In the genomic region with DNA sequence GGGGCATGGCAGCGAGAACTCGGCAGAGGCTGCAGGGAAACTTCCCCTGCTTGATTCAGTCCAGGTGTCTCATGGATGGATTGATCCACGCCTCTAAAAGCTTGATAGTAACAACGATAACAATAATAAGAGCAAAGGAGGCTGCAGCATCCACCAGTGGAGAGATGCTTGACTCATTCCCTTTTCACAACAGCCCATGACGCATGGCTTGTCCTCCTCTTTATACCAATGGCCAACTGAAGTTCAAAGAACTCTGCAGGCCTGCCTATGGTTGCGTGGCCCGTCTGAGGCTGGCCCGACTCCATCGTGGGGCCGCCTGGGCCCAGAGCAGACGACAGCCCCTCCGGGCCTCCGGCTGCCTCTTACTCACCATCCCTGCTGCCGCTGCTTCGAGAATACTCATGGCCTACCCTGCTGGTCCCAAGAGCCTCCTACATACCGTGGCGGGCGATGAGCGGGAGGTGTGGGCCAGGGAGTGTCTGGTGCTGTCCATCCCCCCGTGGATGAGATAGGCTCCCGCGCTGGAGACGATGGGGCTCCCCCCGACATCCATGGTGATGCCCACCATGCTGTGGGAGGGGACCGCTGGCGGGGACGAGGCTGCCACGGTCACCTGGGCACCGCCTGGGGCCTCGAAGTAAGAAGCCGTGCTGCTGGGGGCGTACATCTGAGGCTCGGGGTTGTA, we compare ENCODE assay signal across 16 cellular contexts.
DNase-seq lines count a peak whose midpoint lies in the region; ATAC-seq and TF ChIP-seq lines count a peak whose summit lies in the region.
"Had no signal": no experiment of that assay in that cellular context is flagged by ENCODE, and none has a peak within 500 bp of the region (broad histone marks: within the 10 kb centered on the region; RNA-seq: fewer than 3 reads in every experiment).

No MANE protein-coding gene starts in this region.

- no peak overlapping the region for H3K14ac ChIP-seq in trophoblast cell (ENCODE audit: low read length)

- peak overlapping the region; percentile 13 for H3K4me3 ChIP-seq in trophoblast cell (ENCODE audit: low read depth, low read length)
- no peak overlapping the region for H3K4me3 ChIP-seq in body of pancreas
- no peak overlapping the region for H3K4me3 ChIP-seq in esophagus squamous epithelium
- H3K4me3 ChIP-seq: mucosa of descending colon had no signal

- H3K27me3 ChIP-seq in trophoblast cell (ENCODE audit: insufficient read depth, low read length): no peaks in the 10 kb centered on the region
- H3K27me3 ChIP-seq in body of pancreas: no peaks in the 10 kb centered on the region
- no peaks in the 10 kb centered on the region for H3K27me3 ChIP-seq in esophagus squamous epithelium

- peak; percentile 28 for ATAC-seq in HG03354 (IDR thresholded peaks at IDR 0.05; ENCODE audit: poor library complexity, severe bottlenecking, unreplicated experiment)
- no peak for ATAC-seq in body of pancreas
- no peak for ATAC-seq in GM18519 (IDR thresholded peaks at IDR 0.05; ENCODE audit: low FRiP score, unreplicated experiment)
- ATAC-seq: mucosa of descending colon had no signal

- no peak for DNase-seq in activated CD4-positive, alpha-beta T cell treated with anti-CD3 and anti-CD28 coated beads, Interleukin-2, amount 10 ng/mL, durations not matched to agents 24 days and 14 days
- DNase-seq in activated CD4-positive, alpha-beta T cell treated with anti-CD3 and anti-CD28 coated beads, Interleukin-2, amount 50 U/mL, for 48 hours: no peak
- DNase-seq in trophoblast cell (no peak), body of pancreas (no peak), esophagus squamous epithelium (lab: John Stamatoyannopoulos, UW) (no peak)
- DNase-seq: DND-41, glutamatergic neuron, HFFc6, islet precursor cell, KBM-7, mucosa of descending colon, NCI-H1092 treated with DMSO at 0.1 percent for 48 hours had no signal

- no peak overlapping the region for H3K4me3 Mint-ChIP-seq in activated CD4-positive, alpha-beta T cell treated with anti-CD3 and anti-CD28 coated beads, Interleukin-2, amount 10 ng/mL, durations not matched to agents 24 days and 14 days
- H3K4me3 Mint-ChIP-seq in brain: no peak overlapping the region
- H3K4me3 Mint-ChIP-seq: CD4-positive, CD25-positive, alpha-beta regulatory T cell; HFFc6 had no signal

- H3K36me3 ChIP-seq in trophoblast cell (ENCODE audit: control insufficient read depth in 1 of 2, insufficient read depth in 2 of 2, low read length in 2 of 2) (no peaks in the 10 kb centered on the region), body of pancreas (replicated peaks in 1 of 2; ENCODE audit: insufficient read depth in 1 of 2, low read depth in 2 of 2) (no peaks in the 10 kb centered on the region), esophagus squamous epithelium (peaks cover 0 to 67% (median 0%) of the 10 kb centered on the region in 3 donors)

- no peaks in the 10 kb centered on the region for H3K27me3 Mint-ChIP-seq in activated CD4-positive, alpha-beta T cell treated with anti-CD3 and anti-CD28 coated beads, Interleukin-2, amount 10 ng/mL, durations not matched to agents 24 days and 14 days
- H3K27me3 Mint-ChIP-seq in brain: no peaks in the 10 kb centered on the region
- H3K27me3 Mint-ChIP-seq: CD4-positive, CD25-positive, alpha-beta regulatory T cell had no signal

- H2BK120ac ChIP-seq in trophoblast cell (ENCODE audit: insufficient read depth, low read length, poor library complexity): no peak overlapping the region

- H3K36me3 Mint-ChIP-seq in activated CD4-positive, alpha-beta T cell treated with anti-CD3 and anti-CD28 coated beads, Interleukin-2, amount 10 ng/mL, durations not matched to agents 24 days and 14 days (ENCODE audit: low read depth): peaks cover 10% of the 10 kb centered on the region
- peaks cover 34% of the 10 kb centered on the region for H3K36me3 Mint-ChIP-seq in brain

- no peak for TF ChIP-seq CTCF in brain (conservative IDR thresholded peaks at IDR 0.05)
- TF ChIP-seq CTCF in body of pancreas (IDR thresholded peaks at IDR 0.05): no peak
- TF ChIP-seq CTCF in esophagus squamous epithelium (IDR thresholded peaks at IDR 0.05): no peak

- H3K27ac ChIP-seq in trophoblast cell (ENCODE audit: low read depth, low read length): no peak overlapping the region
- H3K27ac ChIP-seq in body of pancreas: no peak overlapping the region
- H3K27ac ChIP-seq in esophagus squamous epithelium: peak overlapping the region in 1 of 4 donors; percentile 17

- no peak overlapping the region for H2AFZ ChIP-seq in trophoblast cell (ENCODE audit: insufficient read depth, low read length, poor library complexity)

- H2BK5ac ChIP-seq in trophoblast cell (ENCODE audit: low read depth, low read length, poor library complexity): no peak overlapping the region

- H2BK12ac ChIP-seq in trophoblast cell (ENCODE audit: low read length): no peak overlapping the region

- H3K27ac Mint-ChIP-seq in activated CD4-positive, alpha-beta T cell treated with anti-CD3 and anti-CD28 coated beads, Interleukin-2, amount 10 ng/mL, durations not matched to agents 24 days and 14 days: peak overlapping the region; percentile 86
- H3K27ac Mint-ChIP-seq in brain: peak overlapping the region in 3 of 5 experiments; percentile 14 to 54 (median 50)
- H3K27ac Mint-ChIP-seq: CD4-positive, CD25-positive, alpha-beta regulatory T cell; HFFc6 had no signal

- intact Hi-C loops in activated CD4-positive, alpha-beta T cell treated with anti-CD3 and anti-CD28 coated beads, Interleukin-2, amount 10 ng/mL, durations not matched to agents 24 days and 14 days (cut with micrococcal nuclease): no loop called here
- intact Hi-C loops in body of pancreas (cut with DNase I): loop anchor here (10.0 kb wide), 1 partner anchor 265 kb away; no protein-coding TSS in a partner anchor
- intact Hi-C loops in esophagus squamous epithelium (cut with DNase I): no loop called here

- H3K79me2 ChIP-seq in trophoblast cell (ENCODE audit: control insufficient read depth, insufficient read depth, low read length, poor library complexity): no peaks in the 10 kb centered on the region

- no peak overlapping the region for H3K4me2 ChIP-seq in trophoblast cell (ENCODE audit: low read length)

- H3K9ac ChIP-seq in trophoblast cell (ENCODE audit: low read length): no peak overlapping the region

- H3K79me1 ChIP-seq in trophoblast cell (ENCODE audit: low read length): no peaks in the 10 kb centered on the region

- no peak overlapping the region for H4K91ac ChIP-seq in trophoblast cell (ENCODE audit: low read depth, low read length)

- no peak overlapping the region for H3K23ac ChIP-seq in trophoblast cell (ENCODE audit: low read length)

- no peak overlapping the region for H4K12ac ChIP-seq in trophoblast cell (ENCODE audit: low read depth, low read length)

- H3K9me3 ChIP-seq in trophoblast cell (ENCODE audit: insufficient read depth, low read depth, low read length) (peaks cover 3% of the 10 kb centered on the region), body of pancreas (no peaks in the 10 kb centered on the region), esophagus squamous epithelium (no peaks in the 10 kb centered on the region)
- H3K9me3 ChIP-seq: mucosa of descending colon had no signal

- H3K4me1 ChIP-seq in trophoblast cell (ENCODE audit: control insufficient read depth in 1 of 2, insufficient read depth in 2 of 2, low read length in 2 of 2) (no peaks in the 10 kb centered on the region), body of pancreas (no peaks in the 10 kb centered on the region), esophagus squamous epithelium (peaks cover 0 to 15% (median 4%) of the 10 kb centered on the region in 3 donors)

- peaks cover 16% of the 10 kb centered on the region for H3K4me1 Mint-ChIP-seq in activated CD4-positive, alpha-beta T cell treated with anti-CD3 and anti-CD28 coated beads, Interleukin-2, amount 10 ng/mL, durations not matched to agents 24 days and 14 days
- no peaks in the 10 kb centered on the region for H3K4me1 Mint-ChIP-seq in brain

- TF ChIP-seq POLR2A in body of pancreas (IDR thresholded peaks at IDR 0.05) (no peak), esophagus squamous epithelium (IDR thresholded peaks at IDR 0.05) (no peak)

- H3K9me3 Mint-ChIP-seq in activated CD4-positive, alpha-beta T cell treated with anti-CD3 and anti-CD28 coated beads, Interleukin-2, amount 10 ng/mL, durations not matched to agents 24 days and 14 days: peaks cover 3% of the 10 kb centered on the region
- peaks cover 0 to 8% (median 0%) of the 10 kb centered on the region in 5 experiments for H3K9me3 Mint-ChIP-seq in brain
- H3K9me3 Mint-ChIP-seq: HFFc6 had no signal

- H2AK5ac ChIP-seq in trophoblast cell (ENCODE audit: low read length): no peak overlapping the region

- H4K8ac ChIP-seq in trophoblast cell (ENCODE audit: low read depth, low read length): no peak overlapping the region

- no CpG with 5 or more reads among the region's 33 CpGs for WGBS in trophoblast cell (ENCODE audit: extremely low coverage, insufficient coverage, insufficient read length)
- 89 to 91% methylated on average over 17 to 32 of the region's 33 CpGs for WGBS in body of pancreas, 2 donors
- 61 to 72% methylated on average over 9 to 15 of the region's 33 CpGs for WGBS in esophagus squamous epithelium, 2 donors

- H3K18ac ChIP-seq in trophoblast cell (ENCODE audit: low read length): no peak overlapping the region

- H3K4ac ChIP-seq in trophoblast cell (ENCODE audit: low read depth, low read length): no peak overlapping the region
